Comparison of ENCODE assay signal across 16 cellular contexts in genomic region chr4:94458682-94459081, GRCh38. TPM values are rescaled to one million over a fixed set of nuclear protein-coding genes. Genes with fewer than 3 reads are reported as not detected.
A peak's percentile ranks its signal among the peaks of the same experiment; 100 is the strongest.
DNase-seq lines count a peak whose midpoint lies in the region; ATAC-seq and TF ChIP-seq lines count a peak whose summit lies in the region.
"Had no signal": no experiment of that assay in that cellular context is flagged by ENCODE, and none has a peak within 500 bp of the region (broad histone marks: within the 10 kb centered on the region; RNA-seq: fewer than 3 reads in every experiment).

No MANE protein-coding gene starts in this region.

- H3K9ac ChIP-seq in GM23248 = no peak overlapping the region

- H3K79me2 ChIP-seq in GM23248 (ENCODE audit: insufficient read depth) (peaks cover 98% of the 10 kb centered on the region), hepatocyte (peaks cover 90% of the 10 kb centered on the region)

- ATAC-seq in RWPE2 (ENCODE audit: low read depth) (no peak), gastrocnemius medialis (no peak), HG03469 (IDR thresholded peaks at IDR 0.05; ENCODE audit: unreplicated experiment) (no peak), HG02840 (IDR thresholded peaks at IDR 0.05; ENCODE audit: low FRiP score, unreplicated experiment) (no peak)
- ATAC-seq: stimulated activated naive B cell treated with anti-CD40 and anti-IgM and Interleukin-4, amounts not matched to agents 10 μg/mL and 1 μg/mL and 100 μg/mL, for 72 hours had no signal

- DNase-seq in GM23248 = no peak
- DNase-seq in RWPE2 (ENCODE audit: low spot score) = no peak
- DNase-seq in hepatocyte (ENCODE audit: low spot score) = no peak
- DNase-seq in gastrocnemius medialis = no peak
- DNase-seq in NCI-H748 treated with DMSO at 0.1 percent for 48 hours (lab: John Stamatoyannopoulos, UW) = no peak
- no peak for DNase-seq in head of caudate nucleus
- DNase-seq: activated CD4-positive, alpha-beta T cell treated with anti-CD3 and anti-CD28 coated beads for 1 hour; activated CD8-positive, alpha-beta memory T cell treated with anti-CD3 and anti-CD28 coated beads, Interleukin-2, amount 50 U/mL, for 4 hours; activated naive CD4-positive, alpha-beta T cell treated with anti-CD3 and anti-CD28 coated beads for 36 hours; islet precursor cell; NCI-H1417 treated with DMSO at 0.1 percent for 48 hours; NCI-H446 treated with DMSO at 0.1 percent for 48 hours; retina; stimulated activated naive B cell treated with anti-CD40 and anti-IgM and Interleukin-4, amounts not matched to agents 10 μg/mL and 1 μg/mL and 100 μg/mL, for 72 hours had no signal

- H3K27ac ChIP-seq in GM23248 (no peak overlapping the region), RWPE2 (ENCODE audit: poor library complexity, severe bottlenecking) (peak overlapping the region; percentile 5), hepatocyte (peak overlapping the region; percentile 70), gastrocnemius medialis (peak overlapping the region; percentile 93 to 99 (median 99))

- H3K4me2 ChIP-seq in GM23248 (ENCODE audit: unreplicated experiment) (peak overlapping the region; percentile 64), hepatocyte (peak overlapping the region; percentile 34)

- H3K9me3 ChIP-seq in GM23248 (ENCODE audit: low read depth) (no peaks in the 10 kb centered on the region), RWPE2 (ENCODE audit: severe bottlenecking) (no peaks in the 10 kb centered on the region), hepatocyte (ENCODE audit: low read depth) (no peaks in the 10 kb centered on the region), gastrocnemius medialis (no peaks in the 10 kb centered on the region)

- H3K27me3 ChIP-seq in GM23248 (replicated peaks; ENCODE audit: insufficient read depth) (no peaks in the 10 kb centered on the region), RWPE2 (ENCODE audit: insufficient read depth, poor library complexity, severe bottlenecking) (no peaks in the 10 kb centered on the region), hepatocyte (no peaks in the 10 kb centered on the region), gastrocnemius medialis (no peaks in the 10 kb centered on the region)

- H4K20me1 ChIP-seq in GM23248 (ENCODE audit: insufficient read depth) = peaks cover 5% of the 10 kb centered on the region; the same call in 1 of the 2 replicates
- H4K20me1 ChIP-seq in hepatocyte (ENCODE audit: insufficient read depth, poor library complexity, severe bottlenecking) = no peaks in the 10 kb centered on the region

- WGBS in GM23248 (ENCODE audit: low coverage in 1 of 2, low lambda C conversion rate in 2 of 2, missing lambda C conversion rate in 2 of 2), 2 experiments = 96 to 97% methylated on average over 3 of the region's 3 CpGs
- WGBS in hepatocyte (ENCODE audit: low lambda C conversion rate, missing lambda C conversion rate) = 48% methylated on average over 3 of the region's 3 CpGs

- no peak for TF ChIP-seq POLR2A in gastrocnemius medialis (IDR thresholded peaks at IDR 0.05)

- no peak overlapping the region for H2AFZ ChIP-seq in GM23248
- H2AFZ ChIP-seq in hepatocyte = no peak overlapping the region

- intact Hi-C loops in gastrocnemius medialis (cut with DNase I; ENCODE audit: low total_unique reads) = no loop called here
- intact Hi-C loops in head of caudate nucleus (cut with DNase I) = no loop called here

- in situ Hi-C loops in GM23248 (cut with MboI) = no loop called here
- in situ Hi-C loops in gastrocnemius medialis (cut with MboI; ENCODE audit: low sequenced_read_pairs in 4 of 4) = no loop called here

- H3K36me3 ChIP-seq in GM23248 (ENCODE audit: low read depth) = peaks cover 20% of the 10 kb centered on the region
- H3K36me3 ChIP-seq in RWPE2 (ENCODE audit: low read depth) = peaks cover 83% of the 10 kb centered on the region
- no peaks in the 10 kb centered on the region for H3K36me3 ChIP-seq in hepatocyte (replicated peaks; ENCODE audit: insufficient read depth, low read depth)
- H3K36me3 ChIP-seq in gastrocnemius medialis = peaks cover 0 to 7% of the 10 kb centered on the region in 2 donors

- no peak overlapping the region for H3K4me3 ChIP-seq in GM23248
- no peak overlapping the region for H3K4me3 ChIP-seq in RWPE2 (ENCODE audit: severe bottlenecking)
- H3K4me3 ChIP-seq in hepatocyte = no peak overlapping the region
- peak overlapping the region; percentile 36 to 81 (median 40) for H3K4me3 ChIP-seq in gastrocnemius medialis

- no peaks in the 10 kb centered on the region; the same call in 1 of the 2 replicates for H3K9me2 ChIP-seq in GM23248 (ENCODE audit: insufficient read depth)
- no peaks in the 10 kb centered on the region for H3K9me2 ChIP-seq in hepatocyte (replicated peaks; ENCODE audit: insufficient read depth)

- H3F3A ChIP-seq in GM23248 (ENCODE audit: insufficient read depth) = peaks cover 29% of the 10 kb centered on the region

- peaks cover 53% of the 10 kb centered on the region for H3K4me1 ChIP-seq in GM23248 (ENCODE audit: insufficient read depth)
- H3K4me1 ChIP-seq in RWPE2 (ENCODE audit: insufficient read depth, poor library complexity, severe bottlenecking) = peaks cover 74% of the 10 kb centered on the region
- peaks cover 35% of the 10 kb centered on the region for H3K4me1 ChIP-seq in hepatocyte (ENCODE audit: insufficient read depth)
- peaks cover 63 to 81% of the 10 kb centered on the region in 2 donors for H3K4me1 ChIP-seq in gastrocnemius medialis

- TF ChIP-seq CTCF in RWPE2 (IDR thresholded peaks at IDR 0.05; ENCODE audit: poor library complexity, severe bottlenecking) (no peak), hepatocyte (IDR thresholded peaks at IDR 0.05; ENCODE audit: poor library complexity) (no peak), gastrocnemius medialis (IDR thresholded peaks at IDR 0.05 in 4 of 5, conservative IDR thresholded peaks at IDR 0.05 in 1 of 5) (no peak)

RNA-seq across cellular contexts. Expression of gene PDLIM5, which starts 6.9 kb away (rescaled TPM):
- 115 and 185 TPM in 2 replicates for total RNA-seq in GM23248 (2014; rRNA removed; shearing (Covaris generic))
- 147 and 149 TPM in 2 replicates for polyA plus RNA-seq in GM23248 (2016; fragmentation: Nextera tagmentation; extraction: Ambion mirVana)
- 121 and 122 TPM in 2 replicates for total RNA-seq in hepatocyte
- polyA plus RNA-seq in hepatocyte = 88.7 and 97.1 TPM in 2 replicates
- 100 to 1,000 TPM; 473 to 833 (median 673) TPM for total RNA-seq in gastrocnemius medialis

Comparison
In these comparisons a context has a peak if more than half of its experiments do, and no peak if none do; other contexts are left out.
1. H3K4me3 ChIP-seq: peak in gastrocnemius medialis (4 of 4); none in GM23248 (single experiment), RWPE2 (single experiment) and hepatocyte (single experiment).